In genomic region chr5:74281191-74281590, GRCh38 we compare ENCODE assay signal across 21 cellular contexts.
DNase-seq lines count a peak whose midpoint lies in the region; TF ChIP-seq lines count a peak whose summit lies in the region.
"Had no signal": no experiment of that assay in that cellular context is flagged by ENCODE, and none has a peak within 500 bp of the region (broad histone marks: within the 10 kb centered on the region; RNA-seq: fewer than 3 reads in every experiment).

No MANE protein-coding gene starts in this region.

- H3K9me3 Mint-ChIP-seq in endodermal cell = no peaks in the 10 kb centered on the region
- H3K9me3 Mint-ChIP-seq in nephron progenitor cell = no peaks in the 10 kb centered on the region
- H3K9me3 Mint-ChIP-seq: activated naive CD4-positive, alpha-beta T cell treated with anti-CD3 and anti-CD28 coated beads for 36 hours; central memory CD8-positive, alpha-beta T cell had no signal

- H3K27me3 ChIP-seq in endodermal cell (ENCODE audit: control insufficient read depth, insufficient read depth, low read length, poor library complexity, severe bottlenecking) = peaks cover 20% of the 10 kb centered on the region
- H3K27me3 ChIP-seq in sigmoid colon = no peaks in the 10 kb centered on the region
- H3K27me3 ChIP-seq in ascending aorta = no peaks in the 10 kb centered on the region
- H3K27me3 ChIP-seq: MG63, Peyer's patch, suprapubic skin, vagina had no signal

- H3K27me3 Mint-ChIP-seq in endodermal cell (ENCODE audit: insufficient read depth) (peaks cover 18% of the 10 kb centered on the region), nephron progenitor cell (ENCODE audit: low read depth, poor library complexity) (peaks cover 8% of the 10 kb centered on the region)

- H3K9ac ChIP-seq in endodermal cell (ENCODE audit: extremely low read depth, low read length, poor library complexity, severe bottlenecking) = no peak overlapping the region

- H3K27ac ChIP-seq in endodermal cell (ENCODE audit: low read depth, low read length) (no peak overlapping the region), sigmoid colon (no peak overlapping the region), ascending aorta (no peak overlapping the region)
- H3K27ac ChIP-seq: Peyer's patch, suprapubic skin, vagina had no signal

- H3K36me3 Mint-ChIP-seq in endodermal cell (ENCODE audit: low read depth) (no peaks in the 10 kb centered on the region), nephron progenitor cell (ENCODE audit: low read depth) (no peaks in the 10 kb centered on the region)
- H3K36me3 Mint-ChIP-seq: naive thymus-derived CD4-positive, alpha-beta T cell had no signal

- H3K9me3 ChIP-seq in endodermal cell (ENCODE audit: control insufficient read depth, low read length) (no peaks in the 10 kb centered on the region), sigmoid colon (no peaks in the 10 kb centered on the region), ascending aorta (no peaks in the 10 kb centered on the region)
- H3K9me3 ChIP-seq: MG63, Peyer's patch, suprapubic skin, vagina had no signal

- peak; percentile 28 for DNase-seq in NCI-H345 (lab: John Stamatoyannopoulos, UW)
- no peak for DNase-seq in NCI-H345 treated with DMSO at 0.1 percent for 48 hours (lab: John Stamatoyannopoulos, UW; ENCODE audit: unreplicated experiment)
- peak; percentile 94 for DNase-seq in NCI-H748 (lab: John Stamatoyannopoulos, UW; ENCODE audit: unreplicated experiment)
- peak; percentile 55 for DNase-seq in endodermal cell
- DNase-seq in retina = peak; percentile 35
- no peak for DNase-seq in nephron progenitor cell
- no peak for DNase-seq in sigmoid colon
- DNase-seq in ascending aorta (ENCODE audit: low spot score in 2 of 2) = no peak
- DNase-seq: 8988T; activated CD8-positive, alpha-beta memory T cell treated with anti-CD3 and anti-CD28 coated beads for 24 hours; activated naive CD4-positive, alpha-beta T cell treated with anti-CD3 and anti-CD28 coated beads for 36 hours; activated T-cell treated with anti-CD3 and anti-CD28 coated beads, Interleukin-2, amount 50 U/mL, for 48 hours; amygdala; foreskin melanocyte; mammary epithelial cell; MG63; naive thymus-derived CD4-positive, alpha-beta T cell; Peyer's patch had no signal

- no peak for TF ChIP-seq POLR2A in sigmoid colon (IDR thresholded peaks at IDR 0.05)

- H3K36me3 ChIP-seq in endodermal cell (ENCODE audit: control insufficient read depth, insufficient read depth, low read length) (no peaks in the 10 kb centered on the region), sigmoid colon (no peaks in the 10 kb centered on the region), ascending aorta (no peaks in the 10 kb centered on the region)
- H3K36me3 ChIP-seq: MG63, Peyer's patch, suprapubic skin, vagina had no signal

- no peak for TF ChIP-seq EP300 in sigmoid colon (IDR thresholded peaks at IDR 0.05)

- no peak overlapping the region for H3K27ac Mint-ChIP-seq in endodermal cell
- no peak overlapping the region for H3K27ac Mint-ChIP-seq in nephron progenitor cell
- H3K27ac Mint-ChIP-seq: activated naive CD4-positive, alpha-beta T cell treated with anti-CD3 and anti-CD28 coated beads for 36 hours; naive thymus-derived CD4-positive, alpha-beta T cell had no signal

- no peaks in the 10 kb centered on the region for H3K4me1 Mint-ChIP-seq in endodermal cell
- H3K4me1 Mint-ChIP-seq in nephron progenitor cell = peaks cover 18% of the 10 kb centered on the region
- H3K4me1 Mint-ChIP-seq: central memory CD8-positive, alpha-beta T cell; naive thymus-derived CD4-positive, alpha-beta T cell had no signal

- no peak overlapping the region for H3K4me3 ChIP-seq in endodermal cell (ENCODE audit: low read length)
- no peak overlapping the region for H3K4me3 ChIP-seq in sigmoid colon
- H3K4me3 ChIP-seq in ascending aorta = no peak overlapping the region
- H3K4me3 ChIP-seq: MG63, Peyer's patch, suprapubic skin, vagina had no signal

- intact Hi-C loops in sigmoid colon (cut with DNase I) = no loop called here
- intact Hi-C loops in ascending aorta (cut with DNase I) = no loop called here

- H3K4me3 Mint-ChIP-seq in endodermal cell (no peak overlapping the region), nephron progenitor cell (no peak overlapping the region)
- H3K4me3 Mint-ChIP-seq: activated naive CD4-positive, alpha-beta T cell treated with anti-CD3 and anti-CD28 coated beads for 36 hours; central memory CD8-positive, alpha-beta T cell; naive thymus-derived CD4-positive, alpha-beta T cell had no signal

- H3K4me1 ChIP-seq in endodermal cell (ENCODE audit: control insufficient read depth, insufficient read depth, low read length) (no peaks in the 10 kb centered on the region), sigmoid colon (peaks cover 0 to under 1% (median under 1%) of the 10 kb centered on the region in 4 donors), ascending aorta (no peaks in the 10 kb centered on the region)
- H3K4me1 ChIP-seq: Peyer's patch, suprapubic skin, vagina had no signal

- whole genome bisulfite sequencing in endodermal cell (ENCODE audit: insufficient coverage in 1 of 2, insufficient read length in 1 of 2), 2 experiments = 33 to 92% methylated on average over 1 to 6 of the region's 6 CpGs
- WGBS in sigmoid colon, 2 donors = 86 to 87% methylated on average over 6 of the region's 6 CpGs

- TF ChIP-seq CTCF in endodermal cell (conservative IDR thresholded peaks at IDR 0.05) (peak; percentile 29), nephron progenitor cell (IDR thresholded peaks at IDR 0.05) (no peak), sigmoid colon (IDR thresholded peaks at IDR 0.05) (no peak), ascending aorta (IDR thresholded peaks at IDR 0.05) (no peak)

Comparison
In these comparisons a context has a peak if more than half of its experiments do, and no peak if none do; other contexts are left out.
1. DNase-seq: peak in NCI-H345 (single experiment), NCI-H748 (single experiment), endodermal cell (single experiment) and retina (single experiment); none in NCI-H345 treated with DMSO at 0.1 percent for 48 hours (single experiment), nephron progenitor cell (single experiment), sigmoid colon (single experiment) and ascending aorta (0 of 2).